1 cellular context compared by ENCODE assay signal in genomic region chr17:40437095-40437732, GRCh38.
TF ChIP-seq lines count a peak whose summit lies in the region.

No MANE protein-coding gene starts in this region.

TF ChIP-seq in K562, 482 proteins besides CTCF, POLR2A, EP300 and RAD21 (continued from another document and continues in another):
- no peak for TF ChIP-seq POLR2AphosphoS5 (IDR thresholded peaks at IDR 0.05; ENCODE audit: control insufficient read depth, insufficient read depth, low read depth, low read length)
- no peak for TF ChIP-seq BCL6 (CRISPR knock-in tag; IDR thresholded peaks at IDR 0.05)
- no peak for TF ChIP-seq CBFB (CRISPR knock-in tag; IDR thresholded peaks at IDR 0.05)
- peak; percentile 70; the same call in 1 of the 2 replicates for TF ChIP-seq ZNF589 (CRISPR knock-in tag; IDR thresholded peaks at IDR 0.05; ENCODE audit: low read depth)
- TF ChIP-seq RB1 (IDR thresholded peaks at IDR 0.05; ENCODE audit: low read depth) = 0 out of 2 replicates have a peak, but pooled peaks have one; percentile 35
- TF ChIP-seq ZBTB34 (CRISPR knock-in tag; IDR thresholded peaks at IDR 0.05) = no peak
- no peak for TF ChIP-seq CEBPG (CRISPR knock-in tag; IDR thresholded peaks at IDR 0.05)
- no peak for TF ChIP-seq CEBPG (tag; conservative IDR thresholded peaks at IDR 0.05 in 1 of 2, IDR thresholded peaks at IDR 0.05 in 1 of 2)
- no peak for TF ChIP-seq ZNF561 (CRISPR knock-in tag; conservative IDR thresholded peaks at IDR 0.05)
- no peak for TF ChIP-seq PKNOX1 (IDR thresholded peaks at IDR 0.05)
- no peak for TF ChIP-seq SAFB (IDR thresholded peaks at IDR 0.05; ENCODE audit: borderline replicate concordance, low read depth, low read length)
- no peak for TF ChIP-seq ZNF282 (CRISPR knock-in tag; IDR thresholded peaks at IDR 0.05)
- no peak for TF ChIP-seq SUPT5H (IDR thresholded peaks at IDR 0.05)
- TF ChIP-seq NCOA1 (IDR thresholded peaks at IDR 0.05; ENCODE audit: low read depth) = no peak
- TF ChIP-seq ZNF232 (CRISPR knock-in tag; IDR thresholded peaks at IDR 0.05) = no peak
- TF ChIP-seq ZNF316 (IDR thresholded peaks at IDR 0.05) = no peak
- TF ChIP-seq SMC3 (conservative IDR thresholded peaks at IDR 0.05; ENCODE audit: insufficient read depth, low read depth, low read length) = no peak
- peak; percentile 99 for TF ChIP-seq ETV1 (tag; conservative IDR thresholded peaks at IDR 0.05; ENCODE audit: low read depth)
- TF ChIP-seq MTA1 (IDR thresholded peaks at IDR 0.05; ENCODE audit: borderline replicate concordance) = no peak
- TF ChIP-seq HINFP (tag; conservative IDR thresholded peaks at IDR 0.05; ENCODE audit: low read depth) = no peak
- no peak for TF ChIP-seq CHD1 (IDR thresholded peaks at IDR 0.05; ENCODE audit: low read length)
- no peak for TF ChIP-seq TBL1XR1 (IDR thresholded peaks at IDR 0.05; ENCODE audit: low read length in 2 of 2)
- TF ChIP-seq NELFE (IDR thresholded peaks at IDR 0.05; ENCODE audit: insufficient read depth, insufficient read length) = no peak
- no peak for TF ChIP-seq TRIM28 (IDR thresholded peaks at IDR 0.05)
- no peak for TF ChIP-seq MCM5 (IDR thresholded peaks at IDR 0.05; ENCODE audit: low read depth)
- no peak for TF ChIP-seq WHSC1 (IDR thresholded peaks at IDR 0.05; ENCODE audit: low read length)
- TF ChIP-seq ZBED1 (IDR thresholded peaks at IDR 0.05) = no peak
- no peak for TF ChIP-seq ZNF780A (CRISPR knock-in tag; IDR thresholded peaks at IDR 0.05)
- no peak for TF ChIP-seq ZFPM2 (CRISPR knock-in tag; IDR thresholded peaks at IDR 0.05)
- TF ChIP-seq ZNF449 (CRISPR knock-in tag; IDR thresholded peaks at IDR 0.05) = no peak
- TF ChIP-seq ASH1L (IDR thresholded peaks at IDR 0.05; ENCODE audit: borderline replicate concordance, low read depth, partially characterized antibody) = no peak
- no peak for TF ChIP-seq RBM39 (optimal IDR thresholded peaks at IDR 0.05; ENCODE audit: low read depth, low read length)
- TF ChIP-seq SFPQ (IDR thresholded peaks at IDR 0.05; ENCODE audit: low read depth, low read length) = no peak
- no peak for TF ChIP-seq RBM14 (IDR thresholded peaks at IDR 0.05; ENCODE audit: borderline replicate concordance, insufficient read depth, low read depth, low read length)
- TF ChIP-seq SAFB2 (IDR thresholded peaks at IDR 0.05; ENCODE audit: borderline replicate concordance, low read depth, low read length, severe bottlenecking) = no peak
- TF ChIP-seq E2F3 (CRISPR knock-in tag; IDR thresholded peaks at IDR 0.05) = no peak
- TF ChIP-seq GTF2B (IDR thresholded peaks at IDR 0.05; ENCODE audit: extremely low read depth, insufficient read length) = no peak
- no peak for TF ChIP-seq ZNF124 (CRISPR knock-in tag; IDR thresholded peaks at IDR 0.05)
- TF ChIP-seq ZNF639 (CRISPR knock-in tag; conservative IDR thresholded peaks at IDR 0.05 in 1 of 2, IDR thresholded peaks at IDR 0.05 in 1 of 2) = peak in 1 of 2 experiments; percentile 69; a peak in 1 of 4 replicates
- no peak for TF ChIP-seq MLLT1 (IDR thresholded peaks at IDR 0.05)
- TF ChIP-seq NFE2L1 (tag; IDR thresholded peaks at IDR 0.05; ENCODE audit: borderline replicate concordance, low read depth) = no peak
- TF ChIP-seq DIDO1 (tag; IDR thresholded peaks at IDR 0.05; ENCODE audit: low read depth) = no peak
